23 cellular contexts compared by ENCODE assay signal in the genomic region with DNA sequence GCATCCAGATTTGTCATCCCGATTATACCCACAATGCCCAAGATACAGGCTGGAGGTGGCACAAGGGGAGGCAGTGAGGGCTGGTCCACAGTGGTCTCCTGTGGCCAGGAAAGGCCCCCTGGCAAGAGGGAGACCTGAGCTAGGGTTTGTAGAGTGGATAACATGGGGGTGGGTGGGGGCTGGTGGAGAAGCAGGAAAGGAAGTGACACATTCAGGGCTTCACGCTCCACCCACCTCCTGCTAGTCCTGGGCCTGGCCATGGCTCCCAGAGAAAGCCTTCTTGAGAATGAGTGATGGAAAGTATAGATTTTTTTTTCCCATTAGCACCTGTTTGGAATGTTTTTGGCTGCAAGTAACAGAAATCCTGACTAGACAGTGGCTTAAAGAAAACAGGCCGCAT.
DNase-seq lines count a peak whose midpoint lies in the region; ATAC-seq and TF ChIP-seq lines count a peak whose summit lies in the region.
"Had no signal": no experiment of that assay in that cellular context is flagged by ENCODE, and none has a peak within 500 bp of the region (broad histone marks: within the 10 kb centered on the region; RNA-seq: fewer than 3 reads in every experiment).

No MANE protein-coding gene starts in this region.

- intact Hi-C loops in posterior vena cava (cut with DNase I), result no loop called here

- DNase-seq in activated CD4-positive, alpha-beta T cell treated with anti-CD3 and anti-CD28 coated beads for 48 hours, result peak; percentile 44
- DNase-seq in activated CD4-positive, alpha-beta T cell treated with anti-CD3 and anti-CD28 coated beads for 1 hour, result no peak
- DNase-seq in HT1080 (ENCODE audit: low read depth) (peak; percentile 74), posterior vena cava (ENCODE audit: low spot score) (peak; percentile 59), foreskin fibroblast (no peak), NCI-H446 (lab: John Stamatoyannopoulos, UW) (no peak)
- DNase-seq: activated CD8-positive, alpha-beta memory T cell treated with anti-CD3 and anti-CD28 coated beads for 24 hours; amniotic stem cell; caudate nucleus; DMS153; glutamatergic neuron; NCI-H1105; NCI-H748 treated with DMSO at 0.1 percent for 48 hours; pancreas; PC-3; stimulated activated naive CD4-positive, alpha-beta T cell; T1000 had no signal

- peak; percentile 65 for ATAC-seq in GM18868 (IDR thresholded peaks at IDR 0.05; ENCODE audit: unreplicated experiment)
- ATAC-seq in HG03135 (IDR thresholded peaks at IDR 0.05; ENCODE audit: unreplicated experiment), result no peak
- ATAC-seq: pancreas, PC-3, upper lobe of right lung had no signal

- no peak overlapping the region for H3K4me3 ChIP-seq in foreskin fibroblast (ENCODE audit: low read depth in 1 of 2, low read length in 2 of 2)
- H3K4me3 ChIP-seq: esophagus muscularis mucosa, pancreas, SK-N-MC, skin epidermis, upper lobe of right lung had no signal

- no peak for TF ChIP-seq CTCF in foreskin fibroblast (IDR thresholded peaks at IDR 0.05; ENCODE audit: low read depth, low read length)

Comparison
In these comparisons a context has a peak if more than half of its experiments do, and no peak if none do; other contexts are left out.
1. DNase-seq: peak in activated CD4-positive, alpha-beta T cell treated with anti-CD3 and anti-CD28 coated beads for 48 hours (single experiment), HT1080 (single experiment) and posterior vena cava (single experiment); none in activated CD4-positive, alpha-beta T cell treated with anti-CD3 and anti-CD28 coated beads for 1 hour (single experiment), foreskin fibroblast (0 of 2) and NCI-H446 (0 of 2).